Comparison of ENCODE assay signal across 22 cellular contexts in genomic region chr3:177465243-177465642, GRCh38.
DNase-seq lines count a peak whose midpoint lies in the region; ATAC-seq and TF ChIP-seq lines count a peak whose summit lies in the region.
"Had no signal": no experiment of that assay in that cellular context is flagged by ENCODE, and none has a peak within 500 bp of the region (broad histone marks: within the 10 kb centered on the region; RNA-seq: fewer than 3 reads in every experiment).

No MANE protein-coding gene starts in this region.

- intact Hi-C loops in esophagus muscularis mucosa (cut with DNase I) (no loop called here), gastrocnemius medialis (cut with DNase I; ENCODE audit: low total_unique reads) (loop anchor here (5.0 to 10.0 kb wide), 2 partner anchors 108 to 220 kb away; no protein-coding TSS in a partner anchor)

- no peaks in the 10 kb centered on the region for H3K27me3 ChIP-seq in esophagus muscularis mucosa
- no peaks in the 10 kb centered on the region for H3K27me3 ChIP-seq in mesenchymal stem cell (ENCODE audit: control insufficient read depth in 1 of 2, insufficient read depth in 1 of 2, low read length in 2 of 2)
- no peaks in the 10 kb centered on the region for H3K27me3 ChIP-seq in gastrocnemius medialis
- H3K27me3 ChIP-seq: neutrophil, SJSA1 had no signal

- no peak overlapping the region for H3K9ac ChIP-seq in mesenchymal stem cell (ENCODE audit: low read length)

- no peak overlapping the region for H3K4me3 Mint-ChIP-seq in stimulated activated naive CD8-positive, alpha-beta T cell treated with anti-CD3 and anti-CD28 coated beads, Interleukin-15, amount 100 ng/mL, for 72 hours
- H3K4me3 Mint-ChIP-seq: activated B cell treated with CpG ODN at 0.5 μM for 24 hours; activated naive CD8-positive, alpha-beta T cell treated with anti-CD3 and anti-CD28 coated beads for 36 hours; activated T-cell treated with anti-CD3 and anti-CD28 coated beads, Interleukin-2, amount 50 U/mL, for 72 hours; mesothelial cell of epicardium had no signal

- no peaks in the 10 kb centered on the region for H3K79me1 ChIP-seq in mesenchymal stem cell (replicated peaks; ENCODE audit: low read length, poor library complexity, severe bottlenecking)

- no peak overlapping the region for H2BK120ac ChIP-seq in mesenchymal stem cell (ENCODE audit: low read depth, low read length)

- WGBS in esophagus muscularis mucosa = 42% methylated on average over 4 of the region's 4 CpGs
- WGBS in mesenchymal stem cell = 98% methylated on average over 4 of the region's 4 CpGs

- H3K4me1 ChIP-seq in esophagus muscularis mucosa (peaks cover 23 to 77% (median 66%) of the 10 kb centered on the region in 4 donors), mesenchymal stem cell (ENCODE audit: control insufficient read depth, insufficient read depth, low read depth, low read length) (peaks cover 7% of the 10 kb centered on the region), gastrocnemius medialis (peaks cover 4 to 47% of the 10 kb centered on the region in 2 donors)

- in situ Hi-C loops in gastrocnemius medialis (cut with MboI; ENCODE audit: low sequenced_read_pairs in 4 of 4) = loop anchor here in 1 of 4 donors (25.0 kb wide), 1 partner anchor 278 kb away; the partner anchor contains the start of gene TBL1XR1

- H3K4me3 ChIP-seq in AG10803 (ENCODE audit: low read length) (no peak overlapping the region), esophagus muscularis mucosa (no peak overlapping the region), mesenchymal stem cell (ENCODE audit: insufficient read depth in 1 of 2, low read depth in 1 of 2, low read length in 2 of 2) (no peak overlapping the region), gastrocnemius medialis (peak overlapping the region in 1 of 4 donors; percentile 18)
- H3K4me3 ChIP-seq: K562, SJSA1 had no signal

- no peak overlapping the region for H4K8ac ChIP-seq in mesenchymal stem cell (ENCODE audit: low read length)

- H2BK12ac ChIP-seq in mesenchymal stem cell (ENCODE audit: low read length in 2 of 2) = peak overlapping the region in 1 of 2 experiments; percentile 69

- peaks cover 0 to 5% of the 10 kb centered on the region in 2 donors for H3K9me3 Mint-ChIP-seq in stimulated activated naive CD8-positive, alpha-beta T cell treated with anti-CD3 and anti-CD28 coated beads, Interleukin-15, amount 100 ng/mL, for 72 hours
- H3K9me3 Mint-ChIP-seq: activated B cell treated with CpG ODN at 0.5 μM for 24 hours; activated T-cell treated with anti-CD3 and anti-CD28 coated beads, Interleukin-2, amount 50 U/mL, for 72 hours had no signal

- H2BK5ac ChIP-seq in mesenchymal stem cell (ENCODE audit: low read depth, low read length, poor library complexity, severe bottlenecking) = no peak overlapping the region

- no peak overlapping the region for H3K18ac ChIP-seq in mesenchymal stem cell (ENCODE audit: low read depth in 1 of 2, low read length in 2 of 2)

- H3K9me3 ChIP-seq in esophagus muscularis mucosa (no peaks in the 10 kb centered on the region), mesenchymal stem cell (ENCODE audit: control insufficient read depth, low read length) (no peaks in the 10 kb centered on the region), gastrocnemius medialis (no peaks in the 10 kb centered on the region)
- H3K9me3 ChIP-seq: neutrophil, SJSA1 had no signal

- peak overlapping the region in 1 of 2 experiments; percentile 64 for H3K4ac ChIP-seq in mesenchymal stem cell (ENCODE audit: low read depth in 1 of 2, low read length in 2 of 2)

- no peaks in the 10 kb centered on the region for H3K4me1 Mint-ChIP-seq in stimulated activated naive CD8-positive, alpha-beta T cell treated with anti-CD3 and anti-CD28 coated beads, Interleukin-15, amount 100 ng/mL, for 72 hours
- H3K4me1 Mint-ChIP-seq: activated B cell treated with CpG ODN at 0.5 μM for 24 hours; activated naive CD8-positive, alpha-beta T cell treated with anti-CD3 and anti-CD28 coated beads for 36 hours had no signal

- H3K23ac ChIP-seq in mesenchymal stem cell (ENCODE audit: low read length in 2 of 2) = no peak overlapping the region

- no peak overlapping the region for H4K91ac ChIP-seq in mesenchymal stem cell (ENCODE audit: low read length)

- H3K27me3 Mint-ChIP-seq in stimulated activated naive CD8-positive, alpha-beta T cell treated with anti-CD3 and anti-CD28 coated beads, Interleukin-15, amount 100 ng/mL, for 72 hours = no peaks in the 10 kb centered on the region
- H3K27me3 Mint-ChIP-seq: activated B cell treated with CpG ODN at 0.5 μM for 24 hours; activated naive CD8-positive, alpha-beta T cell treated with anti-CD3 and anti-CD28 coated beads for 36 hours had no signal

- H3K27ac ChIP-seq in esophagus muscularis mucosa (replicated peaks in 1 of 4) (peak overlapping the region; percentile 73 to 79 (median 76)), mesenchymal stem cell (ENCODE audit: low read length, poor library complexity, severe bottlenecking) (no peak overlapping the region), gastrocnemius medialis (peak overlapping the region; percentile 1 to 61 (median 43))
- H3K27ac ChIP-seq: neutrophil, SJSA1 had no signal

- ATAC-seq in gastrocnemius medialis (peak; percentile 71 to 94), GM18873 (IDR thresholded peaks at IDR 0.05; ENCODE audit: low FRiP score, unreplicated experiment) (no peak)
- no peak for ATAC-seq in stimulated activated naive CD8-positive, alpha-beta T cell treated with anti-CD3 and anti-CD28 coated beads, Interleukin-15, amount 100 ng/mL, for 72 hours
- ATAC-seq: activated T-cell treated with anti-CD3 and anti-CD28 coated beads, Interleukin-2, amount 50 U/mL, for 72 hours; K562 had no signal

- no peak for TF ChIP-seq EP300 in esophagus muscularis mucosa (IDR thresholded peaks at IDR 0.05)

- H3K27ac Mint-ChIP-seq in stimulated activated naive CD8-positive, alpha-beta T cell treated with anti-CD3 and anti-CD28 coated beads, Interleukin-15, amount 100 ng/mL, for 72 hours = peak overlapping the region in 1 of 2 donors; percentile 41
- H3K27ac Mint-ChIP-seq: activated B cell treated with CpG ODN at 0.5 μM for 24 hours; activated naive CD8-positive, alpha-beta T cell treated with anti-CD3 and anti-CD28 coated beads for 36 hours; activated T-cell treated with anti-CD3 and anti-CD28 coated beads, Interleukin-2, amount 50 U/mL, for 72 hours; mesothelial cell of epicardium had no signal

- DNase-seq in AG10803 (ENCODE audit: low read depth) = peak; percentile 44
- DNase-seq in esophagus muscularis mucosa (ENCODE audit: extremely low spot score) = no peak
- no peak for DNase-seq in mesenchymal stem cell
- peak; percentile 65 to 69 for DNase-seq in gastrocnemius medialis
- no peak for DNase-seq in globus pallidus (ENCODE audit: low spot score)
- no peak for DNase-seq in stimulated activated naive CD8-positive, alpha-beta T cell treated with anti-CD3 and anti-CD28 coated beads, Interleukin-15, amount 100 ng/mL, for 72 hours
- DNase-seq in NCI-H345 (lab: John Stamatoyannopoulos, UW) = no peak
- DNase-seq: activated B cell treated with CpG ODN at 0.5 μM for 24 hours; activated naive CD8-positive, alpha-beta T cell treated with anti-CD3 and anti-CD28 coated beads for 36 hours; activated T-cell treated with anti-CD3 and anti-CD28 coated beads, Interleukin-2, amount 50 U/mL, for 72 hours; Calu3; H7; NCI-H1048; NCI-H524 treated with DMSO at 0.1 percent for 48 hours; stimulated activated CD4-positive, alpha-beta T cell treated with anti-CD3 and anti-CD28 coated beads, Interleukin-2, amount 100 ng/mL, for 48 hours; substantia nigra; T-helper 2 cell had no signal

- no peaks in the 10 kb centered on the region for H3K36me3 ChIP-seq in esophagus muscularis mucosa
- no peaks in the 10 kb centered on the region for H3K36me3 ChIP-seq in mesenchymal stem cell (ENCODE audit: control insufficient read depth in 1 of 2, insufficient read depth in 2 of 2, low read depth in 1 of 2, low read length in 2 of 2)
- no peaks in the 10 kb centered on the region for H3K36me3 ChIP-seq in gastrocnemius medialis
- H3K36me3 ChIP-seq: neutrophil, SJSA1 had no signal

- H2AK5ac ChIP-seq in mesenchymal stem cell (ENCODE audit: low read length, severe bottlenecking) = peak overlapping the region; percentile 97

- no peak overlapping the region for H3K14ac ChIP-seq in mesenchymal stem cell (ENCODE audit: low read length in 2 of 2)

- no peak overlapping the region for H2AFZ ChIP-seq in mesenchymal stem cell (ENCODE audit: low read depth, low read length)

- TF ChIP-seq POLR2A in esophagus muscularis mucosa (IDR thresholded peaks at IDR 0.05; ENCODE audit: low read depth) (no peak), gastrocnemius medialis (IDR thresholded peaks at IDR 0.05) (no peak)

- H2BK15ac ChIP-seq in mesenchymal stem cell (ENCODE audit: low read depth, poor library complexity, severe bottlenecking) = no peak overlapping the region

- TF ChIP-seq CTCF in AG10803 (conservative IDR thresholded peaks at IDR 0.05; ENCODE audit: low read length) = no peak
- no peak for TF ChIP-seq CTCF in esophagus muscularis mucosa (IDR thresholded peaks at IDR 0.05)
- TF ChIP-seq CTCF in gastrocnemius medialis (IDR thresholded peaks at IDR 0.05 in 4 of 5, conservative IDR thresholded peaks at IDR 0.05 in 1 of 5) = no peak

- no peak overlapping the region for H3K4me2 ChIP-seq in mesenchymal stem cell (ENCODE audit: low read length, poor library complexity, severe bottlenecking)

Comparison
In these comparisons a context has a peak if more than half of its experiments do, and no peak if none do; other contexts are left out.
1. DNase-seq: peak in AG10803 (single experiment) and gastrocnemius medialis (2 of 2); none in esophagus muscularis mucosa (single experiment), mesenchymal stem cell (single experiment), globus pallidus (single experiment), stimulated activated naive CD8-positive, alpha-beta T cell treated with anti-CD3 and anti-CD28 coated beads, Interleukin-15, amount 100 ng/mL, for 72 hours (0 of 2) and NCI-H345 (single experiment).
2. ATAC-seq: peak in gastrocnemius medialis (2 of 2); none in stimulated activated naive CD8-positive, alpha-beta T cell treated with anti-CD3 and anti-CD28 coated beads, Interleukin-15, amount 100 ng/mL, for 72 hours (single experiment) and GM18873 (single experiment).